ENCODE assay signal across 9 cellular contexts in the genomic region with DNA sequence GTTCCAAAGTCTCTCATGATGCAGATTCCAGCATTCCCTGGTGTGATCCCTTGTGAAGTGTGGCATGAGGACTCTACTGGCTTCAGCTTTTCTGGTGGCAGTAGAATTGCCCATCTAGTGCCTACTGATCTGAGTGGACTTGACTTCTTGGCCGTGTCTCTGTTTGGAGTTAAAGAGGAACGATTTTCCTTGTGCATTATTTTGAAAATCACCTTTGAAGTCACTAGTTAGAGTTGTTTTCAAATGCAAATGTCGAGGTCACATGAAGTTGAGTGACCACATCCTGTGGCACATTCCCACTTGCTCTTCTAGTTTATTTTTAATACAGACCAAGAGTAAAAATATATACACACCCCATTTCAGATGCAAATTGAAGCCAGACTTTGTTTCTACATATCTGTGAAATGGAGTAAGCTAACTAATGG.
DNase-seq lines count a peak whose midpoint lies in the region; ATAC-seq and TF ChIP-seq lines count a peak whose summit lies in the region.
"Had no signal": no experiment of that assay in that cellular context is flagged by ENCODE, and none has a peak within 500 bp of the region (broad histone marks: within the 10 kb centered on the region; RNA-seq: fewer than 3 reads in every experiment).

No MANE protein-coding gene starts in this region.

- H3K27ac ChIP-seq in prostate gland: no peak overlapping the region

- H3K36me3 ChIP-seq in MG63: no peaks in the 10 kb centered on the region
- no peaks in the 10 kb centered on the region for H3K36me3 ChIP-seq in BE2C
- H3K36me3 ChIP-seq in prostate gland: no peaks in the 10 kb centered on the region

- no peaks in the 10 kb centered on the region for H3K9me3 ChIP-seq in MG63
- H3K9me3 ChIP-seq in BE2C: no peaks in the 10 kb centered on the region
- no peaks in the 10 kb centered on the region for H3K9me3 ChIP-seq in prostate gland

- H3K4me3 ChIP-seq in GM12865 (ENCODE audit: low read depth, low read length): peak overlapping the region; percentile 33
- H3K4me3 ChIP-seq in MG63: no peak overlapping the region
- no peak overlapping the region for H3K4me3 ChIP-seq in BE2C (ENCODE audit: low read depth, low read length)
- no peak overlapping the region for H3K4me3 ChIP-seq in prostate gland

- WGBS in prostate gland: 61% methylated on average over 3 of the region's 3 CpGs

- H3K4me1 ChIP-seq in BE2C (no peaks in the 10 kb centered on the region), prostate gland (replicated peaks) (no peaks in the 10 kb centered on the region)

- no peaks in the 10 kb centered on the region for H3K27me3 ChIP-seq in MG63
- no peaks in the 10 kb centered on the region for H3K27me3 ChIP-seq in BE2C
- no peaks in the 10 kb centered on the region for H3K27me3 ChIP-seq in prostate gland (replicated peaks; ENCODE audit: insufficient read depth)

- DNase-seq in GM12865 (ENCODE audit: low read depth) (peak; percentile 78), fibroblast of gingiva (ENCODE audit: low read depth) (peak; percentile 78), MG63 (no peak), BE2C (no peak), prostate gland (ENCODE audit: low spot score) (no peak), KBM-7 (no peak)
- DNase-seq: effector CD4-positive, alpha-beta T cell had no signal

- in situ Hi-C loops in KBM-7 (cut with MboI; ENCODE audit: low pct_unique_long_range_greater_than_20kb, low sequenced_read_pairs): no loop called here

- ATAC-seq in GM21526 (IDR thresholded peaks at IDR 0.05; ENCODE audit: low FRiP score, unreplicated experiment) (peak; percentile 70), HG03521 (IDR thresholded peaks at IDR 0.05; ENCODE audit: unreplicated experiment) (peak; percentile 61)

- TF ChIP-seq POLR2A in prostate gland (IDR thresholded peaks at IDR 0.05): no peak

- TF ChIP-seq CTCF in GM12865 (IDR thresholded peaks at IDR 0.05; ENCODE audit: insufficient read depth, low read depth, low read length, missing control alignments): no peak
- no peak for TF ChIP-seq CTCF in BE2C (IDR thresholded peaks at IDR 0.05; ENCODE audit: low read depth, low read length)
- no peak for TF ChIP-seq CTCF in prostate gland (IDR thresholded peaks at IDR 0.05)

- intact Hi-C loops in prostate gland (cut with DNase I): no loop called here

Comparison
In these comparisons a context has a peak if more than half of its experiments do, and no peak if none do; other contexts are left out.
1. DNase-seq: peak in GM12865 (single experiment) and fibroblast of gingiva (single experiment); none in MG63 (single experiment), BE2C (single experiment), prostate gland (single experiment) and KBM-7 (single experiment).